ENCODE assay signal across 1 cellular context in the genomic region with DNA sequence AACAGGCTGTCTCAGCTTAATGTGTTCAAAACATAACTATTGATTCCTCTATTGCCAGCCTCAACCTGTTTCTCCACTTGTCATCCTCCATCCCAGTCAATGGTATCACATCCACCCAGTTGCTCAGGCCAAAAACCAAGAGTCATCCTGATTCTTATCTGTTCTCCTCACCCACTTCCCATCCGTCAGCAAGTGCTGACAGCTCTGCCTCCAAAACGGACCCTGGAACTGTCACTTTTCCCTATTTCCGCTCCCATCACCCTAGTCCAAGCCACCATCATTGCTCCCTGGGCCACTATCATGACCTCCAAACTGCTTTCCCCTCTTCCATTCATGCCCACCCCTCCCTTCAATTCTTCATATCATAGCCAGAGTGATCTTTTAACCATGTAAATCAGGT.
A peak's percentile ranks its signal among the peaks of the same experiment; 100 is the strongest.
TF ChIP-seq lines count a peak whose summit lies in the region.

No MANE protein-coding gene starts in this region.

TF ChIP-seq in K562, 482 proteins besides CTCF, POLR2A, EP300 and RAD21 (continued from another document and continues in another):
- TF ChIP-seq, protein P1, sequence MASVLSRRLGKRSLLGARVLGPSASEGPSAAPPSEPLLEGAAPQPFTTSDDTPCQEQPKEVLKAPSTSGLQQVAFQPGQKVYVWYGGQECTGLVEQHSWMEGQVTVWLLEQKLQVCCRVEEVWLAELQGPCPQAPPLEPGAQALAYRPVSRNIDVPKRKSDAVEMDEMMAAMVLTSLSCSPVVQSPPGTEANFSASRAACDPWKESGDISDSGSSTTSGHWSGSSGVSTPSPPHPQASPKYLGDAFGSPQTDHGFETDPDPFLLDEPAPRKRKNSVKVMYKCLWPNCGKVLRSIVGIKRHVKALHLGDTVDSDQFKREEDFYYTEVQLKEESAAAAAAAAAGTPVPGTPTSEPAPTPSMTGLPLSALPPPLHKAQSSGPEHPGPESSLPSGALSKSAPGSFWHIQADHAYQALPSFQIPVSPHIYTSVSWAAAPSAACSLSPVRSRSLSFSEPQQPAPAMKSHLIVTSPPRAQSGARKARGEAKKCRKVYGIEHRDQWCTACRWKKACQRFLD (CRISPR knock-in tag; IDR thresholded peaks at IDR 0.05) = no peak
- TF ChIP-seq MAFG (tag; conservative IDR thresholded peaks at IDR 0.05) (peak; percentile 68), ZNF175 (CRISPR knock-in tag; IDR thresholded peaks at IDR 0.05; ENCODE audit: low read depth) (no peak), HMGN3 (IDR thresholded peaks at IDR 0.05; ENCODE audit: borderline replicate concordance, extremely low read depth, insufficient read length, low read depth, low read length) (no peak), ILF3 (IDR thresholded peaks at IDR 0.05; ENCODE audit: borderline replicate concordance) (no peak), EHMT2 (IDR thresholded peaks at IDR 0.05) (0 out of 2 replicates have a peak, but pooled peaks have one; percentile 17), TEAD1 (CRISPR knock-in tag; IDR thresholded peaks at IDR 0.05) (no peak), NFE2L1 (tag; IDR thresholded peaks at IDR 0.05; ENCODE audit: borderline replicate concordance, low read depth) (no peak), HDAC2 (IDR thresholded peaks at IDR 0.05) (no peak), OTX1 (CRISPR knock-in tag; IDR thresholded peaks at IDR 0.05) (0 out of 2 replicates have a peak, but pooled peaks have one; percentile 38), MYBL2 (IDR thresholded peaks at IDR 0.05; ENCODE audit: low read depth) (no peak), MYBL2 (CRISPR knock-in tag; IDR thresholded peaks at IDR 0.05; ENCODE audit: borderline replicate concordance) (no peak), SMARCA5 (IDR thresholded peaks at IDR 0.05) (no peak), ZNF586 (CRISPR knock-in tag; conservative IDR thresholded peaks at IDR 0.05) (no peak), ZNF644 (tag; IDR thresholded peaks at IDR 0.05; ENCODE audit: low read depth) (no peak), ARHGAP35 (IDR thresholded peaks at IDR 0.05; ENCODE audit: partially characterized antibody) (no peak), NFE2 (IDR thresholded peaks at IDR 0.05; ENCODE audit: low read depth) (peak; percentile 66), PCBP2 (IDR thresholded peaks at IDR 0.05; ENCODE audit: low read depth, low read length, poor library complexity, severe bottlenecking) (no peak), HCFC1 (IDR thresholded peaks at IDR 0.05; ENCODE audit: low read depth, low read length) (no peak)
- TF ChIP-seq, protein P2, sequence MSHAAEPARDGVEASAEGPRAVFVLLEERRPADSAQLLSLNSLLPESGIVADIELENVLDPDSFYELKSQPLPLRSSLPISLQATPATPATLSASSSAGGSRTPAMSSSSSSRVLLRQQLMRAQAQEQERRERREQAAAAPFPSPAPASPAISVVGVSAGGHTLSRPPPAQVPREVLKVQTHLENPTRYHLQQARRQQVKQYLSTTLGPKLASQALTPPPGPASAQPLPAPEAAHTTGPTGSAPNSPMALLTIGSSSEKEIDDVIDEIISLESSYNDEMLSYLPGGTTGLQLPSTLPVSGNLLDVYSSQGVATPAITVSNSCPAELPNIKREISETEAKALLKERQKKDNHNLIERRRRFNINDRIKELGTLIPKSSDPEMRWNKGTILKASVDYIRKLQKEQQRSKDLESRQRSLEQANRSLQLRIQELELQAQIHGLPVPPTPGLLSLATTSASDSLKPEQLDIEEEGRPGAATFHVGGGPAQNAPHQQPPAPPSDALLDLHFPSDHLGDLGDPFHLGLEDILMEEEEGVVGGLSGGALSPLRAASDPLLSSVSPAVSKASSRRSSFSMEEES (CRISPR knock-in tag; IDR thresholded peaks at IDR 0.05) = no peak
- TF ChIP-seq, protein P3, sequence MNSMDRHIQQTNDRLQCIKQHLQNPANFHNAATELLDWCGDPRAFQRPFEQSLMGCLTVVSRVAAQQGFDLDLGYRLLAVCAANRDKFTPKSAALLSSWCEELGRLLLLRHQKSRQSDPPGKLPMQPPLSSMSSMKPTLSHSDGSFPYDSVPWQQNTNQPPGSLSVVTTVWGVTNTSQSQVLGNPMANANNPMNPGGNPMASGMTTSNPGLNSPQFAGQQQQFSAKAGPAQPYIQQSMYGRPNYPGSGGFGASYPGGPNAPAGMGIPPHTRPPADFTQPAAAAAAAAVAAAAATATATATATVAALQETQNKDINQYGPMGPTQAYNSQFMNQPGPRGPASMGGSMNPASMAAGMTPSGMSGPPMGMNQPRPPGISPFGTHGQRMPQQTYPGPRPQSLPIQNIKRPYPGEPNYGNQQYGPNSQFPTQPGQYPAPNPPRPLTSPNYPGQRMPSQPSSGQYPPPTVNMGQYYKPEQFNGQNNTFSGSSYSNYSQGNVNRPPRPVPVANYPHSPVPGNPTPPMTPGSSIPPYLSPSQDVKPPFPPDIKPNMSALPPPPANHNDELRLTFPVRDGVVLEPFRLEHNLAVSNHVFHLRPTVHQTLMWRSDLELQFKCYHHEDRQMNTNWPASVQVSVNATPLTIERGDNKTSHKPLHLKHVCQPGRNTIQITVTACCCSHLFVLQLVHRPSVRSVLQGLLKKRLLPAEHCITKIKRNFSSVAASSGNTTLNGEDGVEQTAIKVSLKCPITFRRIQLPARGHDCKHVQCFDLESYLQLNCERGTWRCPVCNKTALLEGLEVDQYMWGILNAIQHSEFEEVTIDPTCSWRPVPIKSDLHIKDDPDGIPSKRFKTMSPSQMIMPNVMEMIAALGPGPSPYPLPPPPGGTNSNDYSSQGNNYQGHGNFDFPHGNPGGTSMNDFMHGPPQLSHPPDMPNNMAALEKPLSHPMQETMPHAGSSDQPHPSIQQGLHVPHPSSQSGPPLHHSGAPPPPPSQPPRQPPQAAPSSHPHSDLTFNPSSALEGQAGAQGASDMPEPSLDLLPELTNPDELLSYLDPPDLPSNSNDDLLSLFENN (IDR thresholded peaks at IDR 0.05; ENCODE audit: low read depth in 2 of 2, low read length in 2 of 2) = no peak
- TF ChIP-seq, protein P4, sequence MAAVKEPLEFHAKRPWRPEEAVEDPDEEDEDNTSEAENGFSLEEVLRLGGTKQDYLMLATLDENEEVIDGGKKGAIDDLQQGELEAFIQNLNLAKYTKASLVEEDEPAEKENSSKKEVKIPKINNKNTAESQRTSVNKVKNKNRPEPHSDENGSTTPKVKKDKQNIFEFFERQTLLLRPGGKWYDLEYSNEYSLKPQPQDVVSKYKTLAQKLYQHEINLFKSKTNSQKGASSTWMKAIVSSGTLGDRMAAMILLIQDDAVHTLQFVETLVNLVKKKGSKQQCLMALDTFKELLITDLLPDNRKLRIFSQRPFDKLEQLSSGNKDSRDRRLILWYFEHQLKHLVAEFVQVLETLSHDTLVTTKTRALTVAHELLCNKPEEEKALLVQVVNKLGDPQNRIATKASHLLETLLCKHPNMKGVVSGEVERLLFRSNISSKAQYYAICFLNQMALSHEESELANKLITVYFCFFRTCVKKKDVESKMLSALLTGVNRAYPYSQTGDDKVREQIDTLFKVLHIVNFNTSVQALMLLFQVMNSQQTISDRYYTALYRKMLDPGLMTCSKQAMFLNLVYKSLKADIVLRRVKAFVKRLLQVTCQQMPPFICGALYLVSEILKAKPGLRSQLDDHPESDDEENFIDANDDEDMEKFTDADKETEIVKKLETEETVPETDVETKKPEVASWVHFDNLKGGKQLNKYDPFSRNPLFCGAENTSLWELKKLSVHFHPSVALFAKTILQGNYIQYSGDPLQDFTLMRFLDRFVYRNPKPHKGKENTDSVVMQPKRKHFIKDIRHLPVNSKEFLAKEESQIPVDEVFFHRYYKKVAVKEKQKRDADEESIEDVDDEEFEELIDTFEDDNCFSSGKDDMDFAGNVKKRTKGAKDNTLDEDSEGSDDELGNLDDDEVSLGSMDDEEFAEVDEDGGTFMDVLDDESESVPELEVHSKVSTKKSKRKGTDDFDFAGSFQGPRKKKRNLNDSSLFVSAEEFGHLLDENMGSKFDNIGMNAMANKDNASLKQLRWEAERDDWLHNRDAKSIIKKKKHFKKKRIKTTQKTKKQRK (IDR thresholded peaks at IDR 0.05; ENCODE audit: borderline replicate concordance, low read depth, low read length) = no peak
- TF ChIP-seq, protein P5, sequence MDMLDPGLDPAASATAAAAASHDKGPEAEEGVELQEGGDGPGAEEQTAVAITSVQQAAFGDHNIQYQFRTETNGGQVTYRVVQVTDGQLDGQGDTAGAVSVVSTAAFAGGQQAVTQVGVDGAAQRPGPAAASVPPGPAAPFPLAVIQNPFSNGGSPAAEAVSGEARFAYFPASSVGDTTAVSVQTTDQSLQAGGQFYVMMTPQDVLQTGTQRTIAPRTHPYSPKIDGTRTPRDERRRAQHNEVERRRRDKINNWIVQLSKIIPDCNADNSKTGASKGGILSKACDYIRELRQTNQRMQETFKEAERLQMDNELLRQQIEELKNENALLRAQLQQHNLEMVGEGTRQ (CRISPR knock-in tag; IDR thresholded peaks at IDR 0.05) = no peak
- TF ChIP-seq, protein P6, sequence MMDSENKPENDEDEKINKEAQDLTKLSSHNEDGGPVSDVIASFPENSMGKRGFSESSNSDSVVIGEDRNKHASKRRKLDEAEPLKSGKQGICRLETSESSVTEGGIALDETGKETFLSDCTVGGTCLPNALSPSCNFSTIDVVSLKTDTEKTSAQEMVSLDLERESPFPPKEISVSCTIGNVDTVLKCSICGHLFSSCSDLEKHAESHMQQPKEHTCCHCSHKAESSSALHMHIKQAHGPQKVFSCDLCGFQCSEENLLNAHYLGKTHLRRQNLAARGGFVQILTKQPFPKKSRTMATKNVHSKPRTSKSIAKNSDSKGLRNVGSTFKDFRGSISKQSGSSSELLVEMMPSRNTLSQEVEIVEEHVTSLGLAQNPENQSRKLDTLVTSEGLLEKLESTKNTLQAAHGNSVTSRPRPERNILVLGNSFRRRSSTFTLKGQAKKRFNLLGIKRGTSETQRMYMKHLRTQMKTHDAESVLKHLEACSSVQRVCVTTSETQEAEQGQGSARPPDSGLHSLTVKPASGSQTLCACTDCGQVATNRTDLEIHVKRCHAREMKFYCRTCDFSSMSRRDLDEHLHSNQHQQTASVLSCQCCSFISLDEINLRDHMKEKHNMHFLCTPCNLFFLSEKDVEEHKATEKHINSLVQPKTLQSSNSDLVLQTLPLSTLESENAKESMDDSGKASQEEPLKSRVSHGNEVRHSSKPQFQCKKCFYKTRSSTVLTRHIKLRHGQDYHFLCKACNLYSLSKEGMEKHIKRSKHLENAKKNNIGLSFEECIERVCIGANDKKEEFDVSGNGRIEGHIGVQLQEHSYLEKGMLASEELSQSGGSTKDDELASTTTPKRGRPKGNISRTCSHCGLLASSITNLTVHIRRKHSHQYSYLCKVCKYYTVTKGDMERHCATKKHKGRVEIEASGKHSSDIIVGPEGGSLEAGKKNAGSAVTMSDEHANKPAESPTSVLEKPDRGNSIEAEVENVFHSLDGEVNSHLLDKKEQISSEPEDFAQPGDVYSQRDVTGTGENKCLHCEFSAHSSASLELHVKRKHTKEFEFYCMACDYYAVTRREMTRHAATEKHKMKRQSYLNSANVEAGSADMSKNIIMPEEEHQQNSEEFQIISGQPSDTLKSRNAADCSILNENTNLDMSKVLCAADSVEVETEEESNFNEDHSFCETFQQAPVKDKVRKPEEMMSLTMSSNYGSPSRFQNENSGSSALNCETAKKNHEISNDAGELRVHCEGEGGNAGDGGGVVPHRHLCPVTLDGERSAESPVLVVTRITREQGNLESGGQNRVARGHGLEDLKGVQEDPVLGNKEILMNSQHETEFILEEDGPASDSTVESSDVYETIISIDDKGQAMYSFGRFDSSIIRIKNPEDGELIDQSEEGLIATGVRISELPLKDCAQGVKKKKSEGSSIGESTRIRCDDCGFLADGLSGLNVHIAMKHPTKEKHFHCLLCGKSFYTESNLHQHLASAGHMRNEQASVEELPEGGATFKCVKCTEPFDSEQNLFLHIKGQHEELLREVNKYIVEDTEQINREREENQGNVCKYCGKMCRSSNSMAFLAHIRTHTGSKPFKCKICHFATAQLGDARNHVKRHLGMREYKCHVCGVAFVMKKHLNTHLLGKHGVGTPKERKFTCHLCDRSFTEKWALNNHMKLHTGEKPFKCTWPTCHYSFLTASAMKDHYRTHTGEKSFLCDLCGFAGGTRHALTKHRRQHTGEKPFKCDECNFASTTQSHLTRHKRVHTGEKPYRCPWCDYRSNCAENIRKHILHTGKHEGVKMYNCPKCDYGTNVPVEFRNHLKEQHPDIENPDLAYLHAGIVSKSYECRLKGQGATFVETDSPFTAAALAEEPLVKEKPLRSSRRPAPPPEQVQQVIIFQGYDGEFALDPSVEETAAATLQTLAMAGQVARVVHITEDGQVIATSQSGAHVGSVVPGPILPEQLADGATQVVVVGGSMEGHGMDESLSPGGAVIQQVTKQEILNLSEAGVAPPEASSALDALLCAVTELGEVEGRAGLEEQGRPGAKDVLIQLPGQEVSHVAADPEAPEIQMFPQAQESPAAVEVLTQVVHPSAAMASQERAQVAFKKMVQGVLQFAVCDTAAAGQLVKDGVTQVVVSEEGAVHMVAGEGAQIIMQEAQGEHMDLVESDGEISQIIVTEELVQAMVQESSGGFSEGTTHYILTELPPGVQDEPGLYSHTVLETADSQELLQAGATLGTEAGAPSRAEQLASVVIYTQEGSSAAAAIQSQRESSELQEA (IDR thresholded peaks at IDR 0.05; ENCODE audit: low read depth) = no peak
- TF ChIP-seq, protein P7, sequence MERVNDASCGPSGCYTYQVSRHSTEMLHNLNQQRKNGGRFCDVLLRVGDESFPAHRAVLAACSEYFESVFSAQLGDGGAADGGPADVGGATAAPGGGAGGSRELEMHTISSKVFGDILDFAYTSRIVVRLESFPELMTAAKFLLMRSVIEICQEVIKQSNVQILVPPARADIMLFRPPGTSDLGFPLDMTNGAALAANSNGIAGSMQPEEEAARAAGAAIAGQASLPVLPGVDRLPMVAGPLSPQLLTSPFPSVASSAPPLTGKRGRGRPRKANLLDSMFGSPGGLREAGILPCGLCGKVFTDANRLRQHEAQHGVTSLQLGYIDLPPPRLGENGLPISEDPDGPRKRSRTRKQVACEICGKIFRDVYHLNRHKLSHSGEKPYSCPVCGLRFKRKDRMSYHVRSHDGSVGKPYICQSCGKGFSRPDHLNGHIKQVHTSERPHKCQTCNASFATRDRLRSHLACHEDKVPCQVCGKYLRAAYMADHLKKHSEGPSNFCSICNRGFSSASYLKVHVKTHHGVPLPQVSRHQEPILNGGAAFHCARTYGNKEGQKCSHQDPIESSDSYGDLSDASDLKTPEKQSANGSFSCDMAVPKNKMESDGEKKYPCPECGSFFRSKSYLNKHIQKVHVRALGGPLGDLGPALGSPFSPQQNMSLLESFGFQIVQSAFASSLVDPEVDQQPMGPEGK (CRISPR knock-in tag; IDR thresholded peaks at IDR 0.05; ENCODE audit: borderline replicate concordance) = no peak
- TF ChIP-seq, protein P8, sequence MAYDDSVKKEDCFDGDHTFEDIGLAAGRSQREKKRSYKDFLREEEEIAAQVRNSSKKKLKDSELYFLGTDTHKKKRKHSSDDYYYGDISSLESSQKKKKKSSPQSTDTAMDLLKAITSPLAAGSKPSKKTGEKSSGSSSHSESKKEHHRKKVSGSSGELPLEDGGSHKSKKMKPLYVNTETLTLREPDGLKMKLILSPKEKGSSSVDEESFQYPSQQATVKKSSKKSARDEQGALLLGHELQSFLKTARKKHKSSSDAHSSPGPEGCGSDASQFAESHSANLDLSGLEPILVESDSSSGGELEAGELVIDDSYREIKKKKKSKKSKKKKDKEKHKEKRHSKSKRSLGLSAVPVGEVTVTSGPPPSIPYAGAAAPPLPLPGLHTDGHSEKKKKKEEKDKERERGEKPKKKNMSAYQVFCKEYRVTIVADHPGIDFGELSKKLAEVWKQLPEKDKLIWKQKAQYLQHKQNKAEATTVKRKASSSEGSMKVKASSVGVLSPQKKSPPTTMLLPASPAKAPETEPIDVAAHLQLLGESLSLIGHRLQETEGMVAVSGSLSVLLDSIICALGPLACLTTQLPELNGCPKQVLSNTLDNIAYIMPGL (CRISPR knock-in tag; IDR thresholded peaks at IDR 0.05) = no peak
- TF ChIP-seq, protein P9, sequence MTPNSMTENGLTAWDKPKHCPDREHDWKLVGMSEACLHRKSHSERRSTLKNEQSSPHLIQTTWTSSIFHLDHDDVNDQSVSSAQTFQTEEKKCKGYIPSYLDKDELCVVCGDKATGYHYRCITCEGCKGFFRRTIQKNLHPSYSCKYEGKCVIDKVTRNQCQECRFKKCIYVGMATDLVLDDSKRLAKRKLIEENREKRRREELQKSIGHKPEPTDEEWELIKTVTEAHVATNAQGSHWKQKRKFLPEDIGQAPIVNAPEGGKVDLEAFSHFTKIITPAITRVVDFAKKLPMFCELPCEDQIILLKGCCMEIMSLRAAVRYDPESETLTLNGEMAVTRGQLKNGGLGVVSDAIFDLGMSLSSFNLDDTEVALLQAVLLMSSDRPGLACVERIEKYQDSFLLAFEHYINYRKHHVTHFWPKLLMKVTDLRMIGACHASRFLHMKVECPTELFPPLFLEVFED (CRISPR knock-in tag; conservative IDR thresholded peaks at IDR 0.05) = peak; percentile 84; the same call in 1 of the 2 replicates
